Comparison of ENCODE assay signal across 26 cellular contexts in genomic region chr1:53580009-53580400, GRCh38.
"Had no signal": no experiment of that assay in that cellular context is flagged by ENCODE, and none has a peak within 500 bp of the region (broad histone marks: within the 10 kb centered on the region; RNA-seq: fewer than 3 reads in every experiment).

No MANE protein-coding gene starts in this region.

- H3K27ac ChIP-seq: adrenal gland, body of pancreas, coronary artery, dorsolateral prefrontal cortex, gastroesophageal sphincter, neural progenitor cell, parathyroid adenoma, upper lobe of left lung had no signal

- ATAC-seq: activated naive CD4-positive, alpha-beta T cell treated with anti-CD3 and anti-CD28 coated beads, Interleukin-2, amount 50 U/mL, for 72 hours; body of pancreas; gastroesophageal sphincter; left cardiac atrium; left ventricle myocardium superior; naive thymus-derived CD4-positive, alpha-beta T cell; right cardiac atrium had no signal

- H3K9me3 Mint-ChIP-seq: activated CD4-positive, alpha-beta memory T cell treated with anti-CD3 and anti-CD28 coated beads for 36 hours; activated CD4-positive, alpha-beta T cell treated with anti-CD3 and anti-CD28 coated beads, Interleukin-2, amount 10 ng/mL, durations not matched to agents 24 days and 14 days; activated naive CD4-positive, alpha-beta T cell treated with anti-CD3 and anti-CD28 coated beads, Interleukin-2, amount 50 U/mL, for 72 hours; activated T-helper 1 cell treated with anti-CD3 and anti-CD28 coated beads, Interleukin-12 subunit alpha, Interleukin-12 subunit beta, Interleukin-2, Interleukin-4 antibody, amounts not matched to agents 30 ng/mL and 10 ng/mL and 1 ng/mL, durations not matched to agents 14 hours and 24 hours and 36 hours; naive thymus-derived CD4-positive, alpha-beta T cell; neural progenitor cell; stimulated activated naive CD8-positive, alpha-beta T cell treated with anti-CD3 and anti-CD28 coated beads, Interleukin-15, Interleukin-2, amounts not matched to agents 100 ng/mL and 50 ng/mL, for 24 hours had no signal

- H3K4me3 ChIP-seq: adrenal gland, body of pancreas, coronary artery, dorsolateral prefrontal cortex, gastroesophageal sphincter, neural progenitor cell, upper lobe of left lung had no signal

- H3K27me3 ChIP-seq: adrenal gland, body of pancreas, dorsolateral prefrontal cortex, gastroesophageal sphincter, neural progenitor cell, upper lobe of left lung had no signal

- H3K4me1 ChIP-seq: adrenal gland, gastroesophageal sphincter, parathyroid adenoma, upper lobe of left lung had no signal

- H3K36me3 ChIP-seq: adrenal gland, gastroesophageal sphincter, neural progenitor cell, upper lobe of left lung had no signal

- H3K27me3 Mint-ChIP-seq: activated CD4-positive, alpha-beta memory T cell treated with anti-CD3 and anti-CD28 coated beads for 36 hours; activated CD4-positive, alpha-beta T cell treated with anti-CD3 and anti-CD28 coated beads, Interleukin-2, amount 10 ng/mL, durations not matched to agents 24 days and 14 days; stimulated activated naive CD8-positive, alpha-beta T cell treated with anti-CD3 and anti-CD28 coated beads, Interleukin-15, Interleukin-2, amounts not matched to agents 100 ng/mL and 50 ng/mL, for 24 hours had no signal

- H3K27ac Mint-ChIP-seq: activated CD4-positive, alpha-beta memory T cell treated with anti-CD3 and anti-CD28 coated beads for 36 hours; activated CD4-positive, alpha-beta T cell treated with anti-CD3 and anti-CD28 coated beads, Interleukin-2, amount 10 ng/mL, durations not matched to agents 24 days and 14 days; activated naive CD4-positive, alpha-beta T cell treated with anti-CD3 and anti-CD28 coated beads, Interleukin-2, amount 50 U/mL, for 72 hours; activated T-helper 1 cell treated with anti-CD3 and anti-CD28 coated beads, Interleukin-12 subunit alpha, Interleukin-12 subunit beta, Interleukin-2, Interleukin-4 antibody, amounts not matched to agents 30 ng/mL and 10 ng/mL and 1 ng/mL, durations not matched to agents 14 hours and 24 hours and 36 hours; naive thymus-derived CD4-positive, alpha-beta T cell; stimulated activated naive CD8-positive, alpha-beta T cell treated with anti-CD3 and anti-CD28 coated beads, Interleukin-15, Interleukin-2, amounts not matched to agents 100 ng/mL and 50 ng/mL, for 24 hours had no signal

- DNase-seq: activated CD4-positive, alpha-beta memory T cell treated with anti-CD3 and anti-CD28 coated beads for 36 hours; activated CD4-positive, alpha-beta T cell treated with anti-CD3 and anti-CD28 coated beads, Interleukin-2, amount 10 ng/mL, durations not matched to agents 24 days and 14 days; activated T-cell treated with anti-CD3 and anti-CD28 coated beads for 4 hours; adrenal gland; cerebellar nuclear complex; effector memory CD4-positive, alpha-beta T cell; hippocampal formation; left cardiac atrium; left ventricle myocardium superior; mammary epithelial cell; midbrain; naive thymus-derived CD4-positive, alpha-beta T cell; occipital lobe; stimulated activated CD4-positive, alpha-beta T cell treated with anti-CD3 and anti-CD28 coated beads, Interleukin-12 subunit alpha, Interleukin-12 subunit beta, amount 100 ng/mL, for 4 hours; stimulated activated CD4-positive, alpha-beta T cell treated with anti-CD3 and anti-CD28 coated beads, Interleukin-4, amount 100 ng/mL, for 1 hour; upper lobe of left lung had no signal

- H3K4me3 Mint-ChIP-seq: activated CD4-positive, alpha-beta memory T cell treated with anti-CD3 and anti-CD28 coated beads for 36 hours; activated CD4-positive, alpha-beta T cell treated with anti-CD3 and anti-CD28 coated beads, Interleukin-2, amount 10 ng/mL, durations not matched to agents 24 days and 14 days; activated T-helper 1 cell treated with anti-CD3 and anti-CD28 coated beads, Interleukin-12 subunit alpha, Interleukin-12 subunit beta, Interleukin-2, Interleukin-4 antibody, amounts not matched to agents 30 ng/mL and 10 ng/mL and 1 ng/mL, durations not matched to agents 14 hours and 24 hours and 36 hours; naive thymus-derived CD4-positive, alpha-beta T cell; neural progenitor cell; stimulated activated naive CD8-positive, alpha-beta T cell treated with anti-CD3 and anti-CD28 coated beads, Interleukin-15, Interleukin-2, amounts not matched to agents 100 ng/mL and 50 ng/mL, for 24 hours had no signal

- H3K36me3 Mint-ChIP-seq: activated CD4-positive, alpha-beta memory T cell treated with anti-CD3 and anti-CD28 coated beads for 36 hours; activated naive CD4-positive, alpha-beta T cell treated with anti-CD3 and anti-CD28 coated beads, Interleukin-2, amount 50 U/mL, for 72 hours; naive thymus-derived CD4-positive, alpha-beta T cell; neural progenitor cell had no signal

- H3K9me3 ChIP-seq: adrenal gland, body of pancreas, gastroesophageal sphincter, upper lobe of left lung had no signal
